In the genomic region with DNA sequence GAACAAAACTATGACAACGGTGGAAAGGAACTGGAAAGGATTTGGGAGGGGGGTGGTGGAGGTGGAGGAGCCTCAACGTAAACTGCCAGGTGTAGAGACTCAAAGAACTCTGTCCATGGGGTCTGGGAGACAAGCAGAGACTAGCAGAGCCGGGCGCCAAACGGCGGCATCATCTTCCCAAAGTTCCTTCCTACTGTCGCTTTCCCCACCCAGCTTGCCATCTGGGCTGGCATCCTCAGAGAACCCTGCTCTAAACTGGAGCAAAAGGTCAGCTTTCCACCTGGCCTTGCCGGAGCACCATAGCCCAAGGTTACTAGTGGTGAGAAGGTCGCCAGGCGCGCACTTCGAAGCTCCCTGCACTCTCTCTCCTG, we compare ENCODE assay signal across 8 cellular contexts. TPM values are rescaled to one million over a fixed set of nuclear protein-coding genes. Genes with fewer than 3 reads are reported as not detected.
A peak's percentile ranks its signal among the peaks of the same experiment; 100 is the strongest.
DNase-seq lines count a peak whose midpoint lies in the region; ATAC-seq and TF ChIP-seq lines count a peak whose summit lies in the region.

No MANE protein-coding gene starts in this region.

- TF ChIP-seq CTCF in Caco-2 (IDR thresholded peaks at IDR 0.05; ENCODE audit: insufficient read depth in 1 of 2, low read depth in 1 of 2, low read length in 1 of 2, severe bottlenecking in 1 of 2, unreplicated experiment in 1 of 2) (no peak), OCI-LY3 (IDR thresholded peaks at IDR 0.05; ENCODE audit: low read depth, low read length) (no peak), epithelial cell of proximal tubule (conservative IDR thresholded peaks at IDR 0.05; ENCODE audit: low read depth, low read length) (no peak), progenitor cell of endocrine pancreas (IDR thresholded peaks at IDR 0.05; ENCODE audit: unreplicated experiment) (no peak)

- H3K27ac ChIP-seq in OCI-LY3 (ENCODE audit: low read length), result peak overlapping the region; percentile 87

- no TSS peak for BruUV-seq in Caco-2 (replicated peaks; lab: Mats Ljungman, UMichigan)

- H3K27ac Mint-ChIP-seq in Caco-2 (ENCODE audit: unreplicated experiment) (peak overlapping the region; percentile 93), progenitor cell of endocrine pancreas (peak overlapping the region; percentile 97)

- peak overlapping the region; percentile 96 for H3K9ac ChIP-seq in OCI-LY3 (ENCODE audit: low read length)

- H3K4me1 ChIP-seq in Caco-2, result peaks cover 32% of the 10 kb centered on the region
- H3K4me1 ChIP-seq in OCI-LY3 (ENCODE audit: low read length), result peaks cover 53% of the 10 kb centered on the region

- H3K9me3 Mint-ChIP-seq in Caco-2 (ENCODE audit: unreplicated experiment) (no peaks in the 10 kb centered on the region), progenitor cell of endocrine pancreas (ENCODE audit: low read depth) (no peaks in the 10 kb centered on the region)

- H2AFZ ChIP-seq in OCI-LY3 (ENCODE audit: low read depth, low read length), result no peak overlapping the region

- H3K4me2 ChIP-seq in OCI-LY3 (ENCODE audit: low read length), result peak overlapping the region; percentile 93

- H3K4me3 Mint-ChIP-seq in Caco-2 (ENCODE audit: unreplicated experiment) (peak overlapping the region; percentile 79), progenitor cell of endocrine pancreas (ENCODE audit: low read depth) (peak overlapping the region; percentile 67)

- POLR2A ChIA-PET in Caco-2 (lab: Charles Lee), result no interaction called here

- no peaks in the 10 kb centered on the region for H4K20me1 ChIP-seq in OCI-LY3 (ENCODE audit: insufficient read depth, low read length)

- H3K9me3 ChIP-seq in Caco-2 (no peaks in the 10 kb centered on the region), OCI-LY3 (ENCODE audit: insufficient read depth, low read length) (no peaks in the 10 kb centered on the region)

- CTCF ChIA-PET in Caco-2 (lab: Charles Lee), result no interaction called here

- peaks cover 8% of the 10 kb centered on the region for H3K79me2 ChIP-seq in OCI-LY3 (ENCODE audit: low read length)

- intact Hi-C loops in Caco-2 (cut with micrococcal nuclease; ENCODE audit: unreplicated experiment), result no loop called here

- H3K27me3 Mint-ChIP-seq in Caco-2 (ENCODE audit: insufficient read depth, unreplicated experiment) (no peaks in the 10 kb centered on the region), progenitor cell of endocrine pancreas (no peaks in the 10 kb centered on the region)

- H3K4me3 ChIP-seq in Caco-2 (ENCODE audit: low read depth, low read length) (peak overlapping the region; percentile 61; the same call in 1 of the 2 replicates), OCI-LY3 (ENCODE audit: low read length) (peak overlapping the region; percentile 81), epithelial cell of proximal tubule (ENCODE audit: low read depth, low read length) (peak overlapping the region; percentile 35)

- DNase-seq in Caco-2 (no peak), epithelial cell of proximal tubule (ENCODE audit: low read depth) (no peak), progenitor cell of endocrine pancreas (ENCODE audit: low spot score, unreplicated experiment) (no peak), kidney tubule cell (ENCODE audit: low spot score) (no peak)
- no peak for DNase-seq in stimulated activated CD4-positive, alpha-beta T cell treated with anti-CD3 and anti-CD28 coated beads, Interleukin-2, amount 100 ng/mL, for 48 hours

- ATAC-seq in GM21529 (IDR thresholded peaks at IDR 0.05; ENCODE audit: unreplicated experiment) (no peak), HG02642 (IDR thresholded peaks at IDR 0.05; ENCODE audit: poor library complexity, unreplicated experiment) (no peak)

- H3K36me3 Mint-ChIP-seq in Caco-2 (ENCODE audit: insufficient read depth, unreplicated experiment), result peaks cover 16% of the 10 kb centered on the region
- H3K36me3 Mint-ChIP-seq in progenitor cell of endocrine pancreas (ENCODE audit: insufficient read depth), result no peaks in the 10 kb centered on the region

- H3K27me3 ChIP-seq in Caco-2 (replicated peaks; ENCODE audit: control insufficient read depth, insufficient read depth, low read length) (no peaks in the 10 kb centered on the region), OCI-LY3 (ENCODE audit: low read depth, low read length) (no peaks in the 10 kb centered on the region)

- H3K4me1 Mint-ChIP-seq in Caco-2 (ENCODE audit: low read depth, unreplicated experiment) (peaks cover 38% of the 10 kb centered on the region), progenitor cell of endocrine pancreas (ENCODE audit: low read depth) (peaks cover 52% of the 10 kb centered on the region)

- H3K36me3 ChIP-seq in Caco-2 (ENCODE audit: control insufficient read depth, insufficient read depth, low read length), result no peaks in the 10 kb centered on the region
- no peaks in the 10 kb centered on the region for H3K36me3 ChIP-seq in OCI-LY3 (replicated peaks; ENCODE audit: low read depth, low read length)

RNA-seq across cellular contexts. Expression of a gene that starts 4.0 kb away (rescaled TPM):
- 24.1 and 24.7 TPM in 2 replicates for total RNA-seq in Caco-2 (2022)
- total RNA-seq in epithelial cell of proximal tubule, result 61.9 and 65.6 TPM in 2 replicates
- total RNA-seq in progenitor cell of endocrine pancreas, result 51.1 and 56.2 TPM in 2 replicates
